8 cellular contexts compared by ENCODE assay signal in genomic region chr17:76492989-76493501, GRCh38. TPM values are rescaled to one million over a fixed set of nuclear protein-coding genes. Genes with fewer than 3 reads are reported as not detected.
DNase-seq lines count a peak whose midpoint lies in the region; ATAC-seq, FAIRE-seq and TF ChIP-seq lines count a peak whose summit lies in the region.

No MANE protein-coding gene starts in this region.

- POLR2A ChIA-PET in activated naive CD8-positive, alpha-beta T cell treated with anti-CD3 and anti-CD28 coated beads, Interleukin-2, amount 10 ng/mL, durations not matched to agents 7 days and 5 days (lab: Charles Lee) = interaction anchor here (0.6 to 4.9 kb wide), 12 partner anchors 9 to 1755 kb away, joined by 3 to 35 read pairs (median 4); partner anchors contain the start of genes PRPSAP1 and RHBDF2

- TF ChIP-seq CTCF in GM12875 (IDR thresholded peaks at IDR 0.05; ENCODE audit: borderline replicate concordance, insufficient read depth, low read depth, low read length) = no peak

- TF ChIP-seq POLR2A in H54 (IDR thresholded peaks at IDR 0.05; ENCODE audit: low read depth, low read length) = no peak

- peak overlapping the region; percentile 98 for H3K27ac Mint-ChIP-seq in activated naive CD8-positive, alpha-beta T cell treated with anti-CD3 and anti-CD28 coated beads, Interleukin-2, amount 10 ng/mL, durations not matched to agents 7 days and 5 days

- in situ Hi-C loops in G401 (cut with HindIII; ENCODE audit: low sequenced_read_pairs) = no loop called here

- ATAC-seq in activated naive CD8-positive, alpha-beta T cell treated with anti-CD3 and anti-CD28 coated beads, Interleukin-2, amount 10 ng/mL, durations not matched to agents 7 days and 5 days (ENCODE audit: low read depth) = peak; percentile 59
- ATAC-seq in sciatic nerve = peak; percentile 82

- DNase-seq in H54 (ENCODE audit: insufficient read length, low spot score) (peak; percentile 83), NOMO-1 treated with dmso at 0.1 percent for 144 hours (lab: John Stamatoyannopoulos, UW; ENCODE audit: unreplicated experiment) (peak; percentile 89), cardiac septum (ENCODE audit: low spot score) (peak; percentile 93), sciatic nerve (ENCODE audit: low spot score) (no peak), G401 (ENCODE audit: low spot score) (no peak), NCI-H524 treated with DMSO at 0.1 percent for 48 hours (lab: John Stamatoyannopoulos, UW) (no peak)
- DNase-seq in activated naive CD8-positive, alpha-beta T cell treated with anti-CD3 and anti-CD28 coated beads, Interleukin-2, amount 10 ng/mL, durations not matched to agents 7 days and 5 days = peak; percentile 61

- peaks cover 40% of the 10 kb centered on the region for H3K4me1 Mint-ChIP-seq in activated naive CD8-positive, alpha-beta T cell treated with anti-CD3 and anti-CD28 coated beads, Interleukin-2, amount 10 ng/mL, durations not matched to agents 7 days and 5 days

- no peaks in the 10 kb centered on the region for H3K9me3 Mint-ChIP-seq in activated naive CD8-positive, alpha-beta T cell treated with anti-CD3 and anti-CD28 coated beads, Interleukin-2, amount 10 ng/mL, durations not matched to agents 7 days and 5 days

- H3K4me3 Mint-ChIP-seq in activated naive CD8-positive, alpha-beta T cell treated with anti-CD3 and anti-CD28 coated beads, Interleukin-2, amount 10 ng/mL, durations not matched to agents 7 days and 5 days = peak overlapping the region; percentile 86

- intact Hi-C loops in cardiac septum (cut with DNase I) (no loop called here), sciatic nerve (cut with DNase I) (no loop called here)

- no peaks in the 10 kb centered on the region for H3K27me3 Mint-ChIP-seq in activated naive CD8-positive, alpha-beta T cell treated with anti-CD3 and anti-CD28 coated beads, Interleukin-2, amount 10 ng/mL, durations not matched to agents 7 days and 5 days

- FAIRE-seq in H54 (lab: Jason Lieb, UNC) = no peak

- H3K4me3 ChIP-seq in GM12875 (ENCODE audit: low read depth, low read length) = peak overlapping the region; percentile 26

- peaks cover 2% of the 10 kb centered on the region for H3K36me3 Mint-ChIP-seq in activated naive CD8-positive, alpha-beta T cell treated with anti-CD3 and anti-CD28 coated beads, Interleukin-2, amount 10 ng/mL, durations not matched to agents 7 days and 5 days

RNA-seq across cellular contexts. Expression of gene RHBDF2, which starts 8.2 kb away (rescaled TPM):
- 10 to 100 TPM; 65.1 to 67.2 TPM for total RNA-seq in activated naive CD8-positive, alpha-beta T cell treated with anti-CD3 and anti-CD28 coated beads, Interleukin-2, amount 10 ng/mL, durations not matched to agents 7 days and 5 days
- 11.5 TPM for total RNA-seq in cardiac septum
- total RNA-seq in sciatic nerve = 37.9 TPM
- total RNA-seq in G401 (2014; rRNA removed; shearing (Covaris generic)) = 4.1 and 13.1 TPM in 2 replicates

RNA-seq across cellular contexts. Expression of gene AANAT, which starts 25.6 kb away (rescaled TPM):
- total RNA-seq in activated naive CD8-positive, alpha-beta T cell treated with anti-CD3 and anti-CD28 coated beads, Interleukin-2, amount 10 ng/mL, durations not matched to agents 7 days and 5 days = not detected
- total RNA-seq in cardiac septum (not detected), sciatic nerve (not detected)
- not detected in 2 replicates for total RNA-seq in G401 (2014; rRNA removed; shearing (Covaris generic))

RNA-seq across cellular contexts. Expression of gene UBE2O, which starts 40.1 kb away (rescaled TPM):
- total RNA-seq in activated naive CD8-positive, alpha-beta T cell treated with anti-CD3 and anti-CD28 coated beads, Interleukin-2, amount 10 ng/mL, durations not matched to agents 7 days and 5 days = 10 to 100 TPM; 31.3 to 31.4 TPM
- 31.1 TPM for total RNA-seq in cardiac septum
- 27.1 TPM for total RNA-seq in sciatic nerve
- 30.5 and 34.9 TPM in 2 replicates for total RNA-seq in G401 (2014; rRNA removed; shearing (Covaris generic))

RNA-seq across cellular contexts. Expression of gene CYGB, which starts 44.5 kb away (rescaled TPM):
- total RNA-seq in activated naive CD8-positive, alpha-beta T cell treated with anti-CD3 and anti-CD28 coated beads, Interleukin-2, amount 10 ng/mL, durations not matched to agents 7 days and 5 days = under 1 TPM in 1 of 2 experiments, not detected in 1; 0.37 TPM
- total RNA-seq in cardiac septum (17.6 TPM), sciatic nerve (57.7 TPM)
- 3.1 and 3.3 TPM in 2 replicates for total RNA-seq in G401 (2014; rRNA removed; shearing (Covaris generic))

RNA-seq across cellular contexts. Expression of gene PRCD, which starts 46.8 kb away (rescaled TPM):
- total RNA-seq in activated naive CD8-positive, alpha-beta T cell treated with anti-CD3 and anti-CD28 coated beads, Interleukin-2, amount 10 ng/mL, durations not matched to agents 7 days and 5 days = 1 to 10 TPM in 1 of 2 experiments, under 1 TPM in 1; 0.78 to 1.1 TPM
- total RNA-seq in cardiac septum (2.7 TPM), sciatic nerve (9.8 TPM)
- 9.4 and 12.2 TPM in 2 replicates for total RNA-seq in G401 (2014; rRNA removed; shearing (Covaris generic))

Comparison
In these comparisons a context has a peak if more than half of its experiments do, and no peak if none do; other contexts are left out.
1. DNase-seq: peak in H54 (single experiment), NOMO-1 treated with dmso at 0.1 percent for 144 hours (single experiment), activated naive CD8-positive, alpha-beta T cell treated with anti-CD3 and anti-CD28 coated beads, Interleukin-2, amount 10 ng/mL, durations not matched to agents 7 days and 5 days (single experiment) and cardiac septum (single experiment); none in sciatic nerve (single experiment), G401 (single experiment) and NCI-H524 treated with DMSO at 0.1 percent for 48 hours (single experiment).